27 cellular contexts compared by ENCODE assay signal in genomic region chr17:43771463-43771862, GRCh38. TPM values are rescaled to one million over a fixed set of nuclear protein-coding genes. Genes with fewer than 3 reads are reported as not detected.
DNase-seq lines count a peak whose midpoint lies in the region; ATAC-seq, FAIRE-seq and TF ChIP-seq lines count a peak whose summit lies in the region.
"Had no signal": no experiment of that assay in that cellular context is flagged by ENCODE, and none has a peak within 500 bp of the region (broad histone marks: within the 10 kb centered on the region; RNA-seq: fewer than 3 reads in every experiment).

No MANE protein-coding gene starts in this region.

- H3K9me3 ChIP-seq in HepG2 (ENCODE audit: low read length) = no peaks in the 10 kb centered on the region
- no peaks in the 10 kb centered on the region for H3K9me3 ChIP-seq in spleen
- H3K9me3 ChIP-seq in CD4-positive, alpha-beta T cell (ENCODE audit: control insufficient read depth, low read length) = no peaks in the 10 kb centered on the region
- no peaks in the 10 kb centered on the region for H3K9me3 ChIP-seq in heart right ventricle
- H3K9me3 ChIP-seq: BLaER1 had no signal

- peak; percentile 76 for FAIRE-seq in bronchial epithelial cell (lab: Jason Lieb, UNC)
- peak; percentile 39 for FAIRE-seq in HepG2 (lab: Jason Lieb, UNC)
- FAIRE-seq: GM12891, GM19239, HTR-8/SVneo had no signal

- H3K36me3 ChIP-seq in bronchial epithelial cell (ENCODE audit: control insufficient read depth, insufficient read depth, low read length) (peaks cover 23% of the 10 kb centered on the region), HepG2 (replicated peaks in 1 of 2; ENCODE audit: control insufficient read depth in 1 of 2, insufficient read depth in 2 of 2, low read length in 2 of 2) (peaks cover 26 to 56% of the 10 kb centered on the region in 2 experiments), spleen (peaks cover 0 to 85% (median 49%) of the 10 kb centered on the region in 6 donors), heart right ventricle (peaks cover 0 to 97% (median 70%) of the 10 kb centered on the region in 9 donors)

- no peaks in the 10 kb centered on the region for H3K4me1 Mint-ChIP-seq in CD4-positive, alpha-beta T cell (ENCODE audit: low read depth)
- no peaks in the 10 kb centered on the region for H3K4me1 Mint-ChIP-seq in mesothelial cell of epicardium

- H3K27me3 ChIP-seq in bronchial epithelial cell (ENCODE audit: control insufficient read depth, insufficient read depth, low read length) = no peaks in the 10 kb centered on the region
- H3K27me3 ChIP-seq in HepG2 (ENCODE audit: control insufficient read depth in 1 of 2, insufficient read depth in 2 of 2, low read length in 2 of 2) = no peaks in the 10 kb centered on the region
- no peaks in the 10 kb centered on the region for H3K27me3 ChIP-seq in spleen (replicated peaks in 1 of 7)
- H3K27me3 ChIP-seq in CD4-positive, alpha-beta T cell (ENCODE audit: control insufficient read depth, insufficient read depth, low read length) = no peaks in the 10 kb centered on the region
- H3K27me3 ChIP-seq in heart right ventricle = no peaks in the 10 kb centered on the region
- H3K27me3 ChIP-seq: BLaER1 had no signal

- no peak for TF ChIP-seq RAD21 in HepG2 (CRISPR knock-in tag; IDR thresholded peaks at IDR 0.05)

- TF ChIP-seq CTCF in bronchial epithelial cell (IDR thresholded peaks at IDR 0.05; ENCODE audit: insufficient read depth, low read length, severe bottlenecking) (no peak), HepG2 (CRISPR knock-in tag; IDR thresholded peaks at IDR 0.05) (no peak), spleen (IDR thresholded peaks at IDR 0.05 in 8 of 11, conservative IDR thresholded peaks at IDR 0.05 in 3 of 11) (no peak), mesothelial cell of epicardium (IDR thresholded peaks at IDR 0.05; ENCODE audit: unreplicated experiment) (no peak), heart right ventricle (IDR thresholded peaks at IDR 0.05) (no peak)
- TF ChIP-seq CTCF in CD4-positive, alpha-beta T cell (IDR thresholded peaks at IDR 0.05) = no peak

- H3K4me1 ChIP-seq in HepG2 (ENCODE audit: insufficient read depth, low read length) = peaks cover 53% of the 10 kb centered on the region
- H3K4me1 ChIP-seq in spleen = peaks cover 0 to 84% (median 52%) of the 10 kb centered on the region in 6 donors
- peaks cover 13 to 94% (median 61%) of the 10 kb centered on the region in 9 donors for H3K4me1 ChIP-seq in heart right ventricle

- no TSS peak for BruUV-seq in HepG2 (replicated peaks; lab: Mats Ljungman, UMichigan)

- 75% methylated on average over 9 of the region's 9 CpGs for WGBS in HepG2 (ENCODE audit: low lambda C conversion rate)
- whole genome bisulfite sequencing in spleen, 5 donors = 86 to 96% (median 92%) methylated on average over 9 of the region's 9 CpGs
- 96 to 98% methylated on average over 9 of the region's 9 CpGs for WGBS in heart right ventricle, 2 donors

- H2AFZ ChIP-seq in HepG2 (ENCODE audit: low read length) = no peak overlapping the region

- no peak for DNase-seq in bronchial epithelial cell (ENCODE audit: low read depth)
- DNase-seq in HepG2 (ENCODE audit: low spot score) = no peak
- peak; percentile 9 for DNase-seq in mucosa of gallbladder (ENCODE audit: low spot score)
- DNase-seq in spleen = peak; percentile 59
- DNase-seq in CD4-positive, alpha-beta T cell = no peak
- no peak for DNase-seq in mesothelial cell of epicardium (ENCODE audit: low spot score in 2 of 2, unreplicated experiment in 2 of 2)
- no peak for DNase-seq in heart right ventricle
- DNase-seq: CD8-positive, alpha-beta memory T cell; COR-L47; DMS 273 treated with DMSO at 0.1 percent for 48 hours; DMS53; DND-41; EL; GOT3; H7; HFFc6; KBM-7 had no signal

- no peak overlapping the region for H3K4me3 Mint-ChIP-seq in CD4-positive, alpha-beta T cell
- no peak overlapping the region for H3K4me3 Mint-ChIP-seq in mesothelial cell of epicardium
- H3K4me3 Mint-ChIP-seq: HFFc6 had no signal

- peaks cover 41% of the 10 kb centered on the region for H3K36me3 Mint-ChIP-seq in CD4-positive, alpha-beta T cell (ENCODE audit: low read depth)
- H3K36me3 Mint-ChIP-seq in mesothelial cell of epicardium = peaks cover 43% of the 10 kb centered on the region

- ATAC-seq in HepG2 (no peak), HG03196 (IDR thresholded peaks at IDR 0.05; ENCODE audit: unreplicated experiment) (no peak), heart right ventricle (no peak)
- no peak for ATAC-seq in CD4-positive, alpha-beta T cell (ENCODE audit: poor library complexity)
- ATAC-seq: HCT116 had no signal

- H3K27me3 Mint-ChIP-seq in CD4-positive, alpha-beta T cell = no peaks in the 10 kb centered on the region
- no peaks in the 10 kb centered on the region for H3K27me3 Mint-ChIP-seq in mesothelial cell of epicardium (ENCODE audit: low read depth)
- H3K27me3 Mint-ChIP-seq: CD8-positive, alpha-beta memory T cell; IgD-negative memory B cell had no signal

- H3K4me3 ChIP-seq in bronchial epithelial cell (ENCODE audit: low read depth, low read length) = no peak overlapping the region
- H3K4me3 ChIP-seq in HepG2 (replicated peaks in 1 of 3; ENCODE audit: insufficient read depth in 1 of 3, low read depth in 2 of 3, low read length in 3 of 3) = no peak overlapping the region
- no peak overlapping the region for H3K4me3 ChIP-seq in spleen
- H3K4me3 ChIP-seq in heart right ventricle = no peak overlapping the region
- H3K4me3 ChIP-seq: BLaER1 had no signal

- intact Hi-C loops in HepG2 (cut with micrococcal nuclease; ENCODE audit: unreplicated experiment) = no loop called here
- intact Hi-C loops in spleen (cut with DNase I; ENCODE audit: low total_unique reads) = no loop called here
- intact Hi-C loops in CD4-positive, alpha-beta T cell (cut with DNase I, micrococcal nuclease) = loop anchor here in 1 of 2 experiments (10.0 kb wide), 2 partner anchors 377 to 733 kb away; partner anchors contain the start of genes ARL4D and GPATCH8
- intact Hi-C loops in heart right ventricle (cut with DNase I) = no loop called here

- CTCF ChIA-PET in HepG2 (lab: Yijun Ruan, JAX; ENCODE audit: low intra/inter-chr PET ratio, low total read pairs) = no interaction called here
- CTCF ChIA-PET in CD4-positive, alpha-beta T cell (lab: Charles Lee) = no interaction called here

- no peak overlapping the region; the same call in 1 of the 2 replicates for H3K9ac ChIP-seq in HepG2 (ENCODE audit: insufficient read depth, low read depth, low read length)
- H3K9ac ChIP-seq: BLaER1 had no signal

- peak overlapping the region; percentile 81 for H3K27ac ChIP-seq in HepG2 (ENCODE audit: extremely low read length, insufficient read depth, low read length)
- H3K27ac ChIP-seq in spleen = no peak overlapping the region
- no peak overlapping the region for H3K27ac ChIP-seq in CD4-positive, alpha-beta T cell (ENCODE audit: low read depth, low read length)
- no peak overlapping the region for H3K27ac ChIP-seq in heart right ventricle
- H3K27ac ChIP-seq: BLaER1 had no signal

- H4K20me1 ChIP-seq in HepG2 (ENCODE audit: insufficient read depth, low read length) = no peaks in the 10 kb centered on the region
- H4K20me1 ChIP-seq: BLaER1 had no signal

- TF ChIP-seq POLR2A in HepG2 (IDR thresholded peaks at IDR 0.05; ENCODE audit: insufficient read depth in 1 of 2, low read depth in 2 of 2, low read length in 2 of 2) (no peak), spleen (IDR thresholded peaks at IDR 0.05) (no peak)

- H3K27ac Mint-ChIP-seq in CD4-positive, alpha-beta T cell = no peak overlapping the region
- H3K27ac Mint-ChIP-seq in mesothelial cell of epicardium = no peak overlapping the region
- H3K27ac Mint-ChIP-seq: HFFc6 had no signal

- H3K9me3 Mint-ChIP-seq in CD4-positive, alpha-beta T cell = no peaks in the 10 kb centered on the region
- no peaks in the 10 kb centered on the region for H3K9me3 Mint-ChIP-seq in mesothelial cell of epicardium
- H3K9me3 Mint-ChIP-seq: CD8-positive, alpha-beta memory T cell; HFFc6; IgD-negative memory B cell had no signal

- in situ Hi-C loops in HepG2 (cut with HindIII; ENCODE audit: extremely low pct_ligation_motif_present, low pct_unique_long_range_greater_than_20kb) = no loop called here

- H3K4me2 ChIP-seq in HepG2 (ENCODE audit: low read depth, low read length) = peak overlapping the region; percentile 18; the same call in 1 of the 2 replicates
- H3K4me2 ChIP-seq: BLaER1 had no signal

- POLR2A ChIA-PET in HepG2 (lab: Yijun Ruan, JAX) = interaction anchor here (0.6 to 1.9 kb wide), 14 partner anchors 16 to 411 kb away, joined by 3 to 8 read pairs (median 3); partner anchors contain the start of gene ARL4D
- POLR2A ChIA-PET in CD4-positive, alpha-beta T cell (lab: Charles Lee) = no interaction called here

- TF ChIP-seq EP300 in HepG2 (IDR thresholded peaks at IDR 0.05; ENCODE audit: low read depth in 2 of 2, low read length in 2 of 2) (no peak), HepG2 (CRISPR knock-in tag; IDR thresholded peaks at IDR 0.05; ENCODE audit: borderline replicate concordance) (no peak)

- peaks cover 9% of the 10 kb centered on the region for H3K79me2 ChIP-seq in HepG2 (ENCODE audit: insufficient read depth, low read length)

RNA-seq across cellular contexts. Expression of gene DUSP3, which starts 7.3 kb away (rescaled TPM):
- total RNA-seq in bronchial epithelial cell = 36.9 and 37.8 TPM in 2 replicates
- total RNA-seq in HepG2 (2016; rRNA removed; fragmentation: Illumina TruSeq; extraction: Trizol) = 60.0 and 73.6 TPM in 2 replicates
- total RNA-seq in HepG2 (2016; cell fraction: cytosol; rRNA removed; fragmentation: Illumina TruSeq; extraction: Trizol; ENCODE audit: low read depth) = 23.0 and 23.3 TPM in 2 replicates
- 59.0 and 65.1 TPM in 2 replicates for total RNA-seq in HepG2 (2016; cell fraction: insoluble cytoplasmic fraction; rRNA removed; fragmentation: Illumina TruSeq; extraction: Trizol)
- 67.6 and 70.6 TPM in 2 replicates for total RNA-seq in HepG2 (2016; cell fraction: membrane; rRNA removed; fragmentation: Illumina TruSeq; extraction: Trizol)
- total RNA-seq in HepG2 (2016; cell fraction: nucleus; rRNA removed; fragmentation: Illumina TruSeq; extraction: Trizol) = 43.1 and 45.5 TPM in 2 replicates
- polyA plus RNA-seq in HepG2 (2011; rRNA removed) = 71.5 and 77.4 TPM in 2 replicates
- polyA plus RNA-seq in HepG2 (2011; cell fraction: cytosol; rRNA removed) = 62.0 and 65.1 TPM in 2 replicates
- polyA plus RNA-seq in HepG2 (2011; cell fraction: nucleus; rRNA removed) = 124 and 143 TPM in 2 replicates
- polyA plus RNA-seq in HepG2 (2012) = 44.3 and 55.5 TPM in 2 replicates
- 24.0 and 28.0 TPM in 2 replicates for polyA plus RNA-seq in HepG2 (2016; cell fraction: cytosol; fragmentation: Illumina TruSeq; extraction: Trizol; ENCODE audit: low read depth)
- polyA plus RNA-seq in HepG2 (2016; cell fraction: insoluble cytoplasmic fraction; fragmentation: Illumina TruSeq; extraction: Trizol; ENCODE audit: low read depth) = 87.5 and 94.5 TPM in 2 replicates
- polyA plus RNA-seq in HepG2 (2016; cell fraction: membrane; fragmentation: Illumina TruSeq; extraction: Trizol; ENCODE audit: low read depth) = 57.3 and 59.6 TPM in 2 replicates
- 64.9 and 69.6 TPM in 2 replicates for polyA plus RNA-seq in HepG2 (2016; cell fraction: nucleus; fragmentation: Illumina TruSeq; extraction: Trizol; ENCODE audit: insufficient read depth, low read depth)
- polyA minus RNA-seq in HepG2 (2011; rRNA and poly(A)+ RNA removed; ENCODE audit: low replicate concordance) = 62.1 and 126 TPM in 2 replicates
- polyA minus RNA-seq in HepG2 (2011; cell fraction: cytosol; rRNA and poly(A)+ RNA removed) = 57.0 and 66.2 TPM in 2 replicates
- polyA minus RNA-seq in HepG2 (2011; cell fraction: nucleus; rRNA and poly(A)+ RNA removed) = 75.8 and 87.4 TPM in 2 replicates
- total RNA-seq in mucosa of gallbladder = 127 TPM
- total RNA-seq in spleen = 10 to 100 TPM; 55.0 to 96.2 (median 87.5) TPM
- polyA plus RNA-seq in spleen = 10 to 100 TPM; 25.7 to 45.7 (median 32.1) TPM
- 10 to 100 TPM; 10.6 to 12.6 TPM for total RNA-seq in CD4-positive, alpha-beta T cell
- total RNA-seq in mesothelial cell of epicardium = 41.9 to 45.0 TPM (median 42.8 TPM) in 3 replicates
- total RNA-seq in heart right ventricle = 100 to 1,000 TPM; 222 to 359 (median 297) TPM
- 100 to 1,000 TPM; 119 to 371 TPM for polyA plus RNA-seq in heart right ventricle

RNA-seq across cellular contexts. Expression of gene CFAP97D1, which starts 8.8 kb away (rescaled TPM):
- not detected in 2 replicates for total RNA-seq in bronchial epithelial cell
- total RNA-seq in HepG2 (2016; rRNA removed; fragmentation: Illumina TruSeq; extraction: Trizol) = 0.02 TPM in 1 of 2 replicates, not detected in the other
- total RNA-seq in HepG2 (2016; cell fraction: cytosol; rRNA removed; fragmentation: Illumina TruSeq; extraction: Trizol; ENCODE audit: low read depth) = not detected in 2 replicates
- total RNA-seq in HepG2 (2016; cell fraction: insoluble cytoplasmic fraction; rRNA removed; fragmentation: Illumina TruSeq; extraction: Trizol) = not detected in 2 replicates
- 0.03 TPM in 1 of 2 replicates, not detected in the other for total RNA-seq in HepG2 (2016; cell fraction: membrane; rRNA removed; fragmentation: Illumina TruSeq; extraction: Trizol)
- not detected in 2 replicates for total RNA-seq in HepG2 (2016; cell fraction: nucleus; rRNA removed; fragmentation: Illumina TruSeq; extraction: Trizol)
- not detected in 2 replicates for polyA plus RNA-seq in HepG2 (2011; rRNA removed)
- polyA plus RNA-seq in HepG2 (2011; cell fraction: cytosol; rRNA removed) = 0.01 TPM in 1 of 2 replicates, not detected in the other
- not detected in 2 replicates for polyA plus RNA-seq in HepG2 (2011; cell fraction: nucleus; rRNA removed)
- not detected in 2 replicates for polyA plus RNA-seq in HepG2 (2012)
- not detected in 2 replicates for polyA plus RNA-seq in HepG2 (2016; cell fraction: cytosol; fragmentation: Illumina TruSeq; extraction: Trizol; ENCODE audit: low read depth)
- polyA plus RNA-seq in HepG2 (2016; cell fraction: insoluble cytoplasmic fraction; fragmentation: Illumina TruSeq; extraction: Trizol; ENCODE audit: low read depth) = not detected in 2 replicates
- polyA plus RNA-seq in HepG2 (2016; cell fraction: membrane; fragmentation: Illumina TruSeq; extraction: Trizol; ENCODE audit: low read depth) = not detected in 2 replicates
- not detected in 2 replicates for polyA plus RNA-seq in HepG2 (2016; cell fraction: nucleus; fragmentation: Illumina TruSeq; extraction: Trizol; ENCODE audit: insufficient read depth, low read depth)
- polyA minus RNA-seq in HepG2 (2011; rRNA and poly(A)+ RNA removed; ENCODE audit: low replicate concordance) = not detected in 2 replicates
- not detected in 2 replicates for polyA minus RNA-seq in HepG2 (2011; cell fraction: cytosol; rRNA and poly(A)+ RNA removed)
- 0.13 TPM in 1 of 2 replicates, not detected in the other for polyA minus RNA-seq in HepG2 (2011; cell fraction: nucleus; rRNA and poly(A)+ RNA removed)
- total RNA-seq in mucosa of gallbladder = not detected
- under 1 TPM in 4 of 7 donors, not detected in 3; 0.17 to 0.32 (median 0.20) TPM for total RNA-seq in spleen
- polyA plus RNA-seq in spleen = under 1 TPM in 1 of 3 donors, not detected in 2; 0.06 TPM
- total RNA-seq in CD4-positive, alpha-beta T cell = not detected
- total RNA-seq in mesothelial cell of epicardium = 0.07 TPM in 1 of 3 replicates, not detected in the others
- total RNA-seq in heart right ventricle = under 1 TPM in 3 of 10 donors, not detected in 7; 0.07 to 0.09 (median 0.09) TPM
- not detected for polyA plus RNA-seq in heart right ventricle
- total RNA-seq: A673; CD8-positive, alpha-beta memory T cell; G401; HFFc6 had no signal
- polyA plus RNA-seq: CD8-positive, alpha-beta memory T cell; IgD-negative memory B cell had no signal

RNA-seq across cellular contexts. Expression of gene SOST, which starts 12.9 kb away (rescaled TPM):
- total RNA-seq in bronchial epithelial cell = not detected in 2 replicates
- not detected in 2 replicates for total RNA-seq in HepG2 (2016; rRNA removed; fragmentation: Illumina TruSeq; extraction: Trizol)
- not detected in 2 replicates for total RNA-seq in HepG2 (2016; cell fraction: cytosol; rRNA removed; fragmentation: Illumina TruSeq; extraction: Trizol; ENCODE audit: low read depth)
- total RNA-seq in HepG2 (2016; cell fraction: insoluble cytoplasmic fraction; rRNA removed; fragmentation: Illumina TruSeq; extraction: Trizol) = not detected in 2 replicates
- total RNA-seq in HepG2 (2016; cell fraction: membrane; rRNA removed; fragmentation: Illumina TruSeq; extraction: Trizol) = not detected in 2 replicates
- total RNA-seq in HepG2 (2016; cell fraction: nucleus; rRNA removed; fragmentation: Illumina TruSeq; extraction: Trizol) = not detected in 2 replicates
- polyA plus RNA-seq in HepG2 (2011; rRNA removed) = not detected in 2 replicates
- polyA plus RNA-seq in HepG2 (2011; cell fraction: cytosol; rRNA removed) = not detected in 2 replicates
- polyA plus RNA-seq in HepG2 (2011; cell fraction: nucleus; rRNA removed) = not detected in 2 replicates
- not detected in 2 replicates for polyA plus RNA-seq in HepG2 (2012)
- not detected in 2 replicates for polyA plus RNA-seq in HepG2 (2016; cell fraction: cytosol; fragmentation: Illumina TruSeq; extraction: Trizol; ENCODE audit: low read depth)
- not detected in 2 replicates for polyA plus RNA-seq in HepG2 (2016; cell fraction: insoluble cytoplasmic fraction; fragmentation: Illumina TruSeq; extraction: Trizol; ENCODE audit: low read depth)
- polyA plus RNA-seq in HepG2 (2016; cell fraction: membrane; fragmentation: Illumina TruSeq; extraction: Trizol; ENCODE audit: low read depth) = not detected in 2 replicates
- not detected in 2 replicates for polyA plus RNA-seq in HepG2 (2016; cell fraction: nucleus; fragmentation: Illumina TruSeq; extraction: Trizol; ENCODE audit: insufficient read depth, low read depth)
- polyA minus RNA-seq in HepG2 (2011; rRNA and poly(A)+ RNA removed; ENCODE audit: low replicate concordance) = not detected in 2 replicates
- polyA minus RNA-seq in HepG2 (2011; cell fraction: cytosol; rRNA and poly(A)+ RNA removed) = not detected in 2 replicates
- polyA minus RNA-seq in HepG2 (2011; cell fraction: nucleus; rRNA and poly(A)+ RNA removed) = not detected in 2 replicates
- not detected for total RNA-seq in mucosa of gallbladder
- total RNA-seq in spleen = not detected
- under 1 TPM in 1 of 3 donors, not detected in 2; 0.04 TPM for polyA plus RNA-seq in spleen
- not detected for total RNA-seq in CD4-positive, alpha-beta T cell
- 0.23 to 0.33 TPM (median 0.27 TPM) in 3 replicates for total RNA-seq in mesothelial cell of epicardium
- under 1 TPM in 1 of 10 donors, not detected in 9; 0.14 TPM for total RNA-seq in heart right ventricle
- polyA plus RNA-seq in heart right ventricle = under 1 TPM in 1 of 2 donors, not detected in 1; 0.03 TPM
- total RNA-seq: A673; CD8-positive, alpha-beta memory T cell; H7; HFFc6 had no signal
- polyA plus RNA-seq: AG04450; CD8-positive, alpha-beta memory T cell; IgD-negative memory B cell had no signal

Comparison
In these comparisons a context has a peak if more than half of its experiments do, and no peak if none do; other contexts are left out.
1. DNase-seq: peak in mucosa of gallbladder (single experiment) and spleen (single experiment); none in bronchial epithelial cell (single experiment), HepG2 (single experiment), CD4-positive, alpha-beta T cell (0 of 10), mesothelial cell of epicardium (0 of 2) and heart right ventricle (0 of 2).